ENCODE assay signal across 22 cellular contexts in the genomic region with DNA sequence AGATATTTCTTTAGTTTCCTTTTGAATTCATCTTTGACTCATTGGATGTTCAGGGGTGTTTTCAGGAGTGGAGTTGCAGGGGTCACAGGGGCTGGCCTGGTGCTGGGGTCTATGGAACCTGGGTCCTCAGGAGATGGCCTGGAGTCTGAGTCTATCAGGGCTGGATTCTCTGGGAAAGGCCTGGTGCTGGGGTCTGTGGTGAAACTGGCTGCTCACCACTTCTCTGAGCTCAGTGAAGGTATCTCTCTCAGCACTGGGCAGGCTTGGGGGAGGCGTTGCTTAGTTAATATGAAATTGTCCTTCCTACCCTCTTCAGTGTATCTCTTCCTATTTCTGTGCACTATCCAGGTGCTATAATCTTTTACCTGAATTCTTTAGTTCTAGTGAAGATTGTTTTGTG.
"Had no signal": no experiment of that assay in that cellular context is flagged by ENCODE, and none has a peak within 500 bp of the region (broad histone marks: within the 10 kb centered on the region; RNA-seq: fewer than 3 reads in every experiment).

No MANE protein-coding gene starts in this region.

- H3K36me3 Mint-ChIP-seq: immature natural killer cell; memory B cell; naive B cell; natural killer cell treated with Interleukin-12 subunit alpha and Interleukin-12 subunit beta and Interleukin-15 and Interleukin-18, amount 100 ng/mL, for 72 hours had no signal

- ATAC-seq: effector memory CD8-positive, alpha-beta T cell; left ventricle myocardium superior; natural killer cell treated with Interleukin-12 subunit alpha and Interleukin-12 subunit beta and Interleukin-15 and Interleukin-18, amount 100 ng/mL, for 72 hours; right lobe of liver; stimulated activated naive CD8-positive, alpha-beta T cell treated with anti-CD3 and anti-CD28 coated beads, Interleukin-15, amount 100 ng/mL, for 72 hours had no signal

- H3K4me3 ChIP-seq: lower lobe of right lung, pancreas, right lobe of liver, suprapubic skin, upper lobe of left lung had no signal

- H3K4me3 Mint-ChIP-seq: effector memory CD8-positive, alpha-beta T cell; immature natural killer cell; memory B cell; naive B cell; natural killer cell treated with Interleukin-12 subunit alpha and Interleukin-12 subunit beta and Interleukin-15 and Interleukin-18, amount 100 ng/mL, for 72 hours; neural crest cell; stimulated activated naive CD8-positive, alpha-beta T cell treated with anti-CD3 and anti-CD28 coated beads, Interleukin-15, amount 100 ng/mL, for 72 hours had no signal

- H3K36me3 ChIP-seq: lower lobe of right lung, neutrophil, pancreas, right lobe of liver, suprapubic skin, upper lobe of left lung had no signal

- H3K27ac Mint-ChIP-seq: effector memory CD8-positive, alpha-beta T cell; memory B cell; natural killer cell treated with Interleukin-12 subunit alpha and Interleukin-12 subunit beta and Interleukin-15 and Interleukin-18, amount 100 ng/mL, for 72 hours; stimulated activated naive CD8-positive, alpha-beta T cell treated with anti-CD3 and anti-CD28 coated beads, Interleukin-15, amount 100 ng/mL, for 72 hours had no signal

- H3K4me1 Mint-ChIP-seq: immature natural killer cell; memory B cell; naive B cell; neural crest cell; stimulated activated naive CD8-positive, alpha-beta T cell treated with anti-CD3 and anti-CD28 coated beads, Interleukin-15, amount 100 ng/mL, for 72 hours had no signal

- H3K9me3 ChIP-seq: lower lobe of right lung, neutrophil, pancreas, right lobe of liver, suprapubic skin, upper lobe of left lung had no signal

- DNase-seq: cortex of kidney; effector memory CD8-positive, alpha-beta T cell; erythroblast; hypothalamus; immature natural killer cell; left ventricle myocardium superior; lower lobe of right lung; naive B cell; pancreas; right lobe of liver; small intestine; stimulated activated CD4-positive, alpha-beta T cell treated with anti-CD3 and anti-CD28 coated beads, Interleukin-15, amount 100 ng/mL, for 24 hours; stimulated activated CD4-positive, alpha-beta T cell treated with anti-CD3 and anti-CD28 coated beads, Interleukin-2, amount 100 ng/mL, for 48 hours; stimulated activated naive CD4-positive, alpha-beta T cell; stimulated activated naive CD8-positive, alpha-beta T cell treated with anti-CD3 and anti-CD28 coated beads, Interleukin-15, amount 100 ng/mL, for 72 hours; upper lobe of left lung had no signal

- H3K4me1 ChIP-seq: lower lobe of right lung, pancreas, right lobe of liver, suprapubic skin had no signal

- H3K27me3 ChIP-seq: neutrophil, pancreas, right lobe of liver, suprapubic skin, upper lobe of left lung had no signal

- H3K27ac ChIP-seq: lower lobe of right lung, neutrophil, pancreas, right lobe of liver, suprapubic skin, upper lobe of left lung had no signal

- H3K27me3 Mint-ChIP-seq: effector memory CD8-positive, alpha-beta T cell; memory B cell; progenitor cell of endocrine pancreas; stimulated activated naive CD8-positive, alpha-beta T cell treated with anti-CD3 and anti-CD28 coated beads, Interleukin-15, amount 100 ng/mL, for 72 hours had no signal

- H3K9me3 Mint-ChIP-seq: effector memory CD8-positive, alpha-beta T cell; memory B cell; natural killer cell treated with Interleukin-12 subunit alpha and Interleukin-12 subunit beta and Interleukin-15 and Interleukin-18, amount 100 ng/mL, for 72 hours; stimulated activated naive CD8-positive, alpha-beta T cell treated with anti-CD3 and anti-CD28 coated beads, Interleukin-15, amount 100 ng/mL, for 72 hours had no signal
